ENCODE assay signal across 22 cellular contexts in the genomic region with DNA sequence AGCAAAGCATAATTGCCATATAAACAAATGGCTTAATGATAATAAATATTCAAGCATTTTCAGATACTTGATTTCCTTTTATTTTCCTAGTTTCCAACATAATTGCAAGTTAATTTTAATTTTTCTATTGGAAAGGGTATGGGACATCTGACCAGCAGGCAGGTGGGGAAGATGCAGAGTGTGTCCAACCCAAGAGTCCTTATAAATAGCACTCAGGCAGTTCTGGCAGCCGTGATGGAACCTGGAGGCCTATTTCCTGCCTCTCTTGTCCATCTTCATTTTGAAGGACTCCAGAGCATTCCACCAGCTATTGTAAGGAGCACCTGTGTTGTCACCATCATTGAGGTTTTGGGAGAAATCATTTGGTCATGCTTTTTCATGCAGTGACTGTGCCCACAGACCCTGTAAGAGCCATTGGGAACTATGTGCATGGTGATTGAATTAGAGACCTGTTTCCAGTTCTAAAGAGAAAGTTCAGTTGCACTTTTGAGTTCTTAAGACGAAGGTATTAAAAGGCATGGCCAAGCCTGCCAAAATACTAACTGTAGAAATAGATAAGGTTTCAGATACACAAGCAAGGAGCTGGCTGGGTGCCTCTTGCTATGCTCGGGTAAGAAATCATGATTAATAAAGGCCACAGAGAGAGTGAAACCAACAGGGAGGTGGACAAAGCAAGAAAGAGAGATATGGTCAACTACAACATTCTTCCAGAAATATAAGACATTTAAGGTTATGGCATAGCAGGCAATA.
DNase-seq lines count a peak whose midpoint lies in the region; ATAC-seq, FAIRE-seq and TF ChIP-seq lines count a peak whose summit lies in the region.
"Had no signal": no experiment of that assay in that cellular context is flagged by ENCODE, and none has a peak within 500 bp of the region (broad histone marks: within the 10 kb centered on the region; RNA-seq: fewer than 3 reads in every experiment).

No MANE protein-coding gene starts in this region.

- CTCF ChIA-PET in A673 (lab: Charles Lee), result no interaction called here
- CTCF ChIA-PET in CD8-positive, alpha-beta memory T cell (lab: Charles Lee), result no interaction called here

- H3K9me3 Mint-ChIP-seq in CD8-positive, alpha-beta memory T cell, result no peaks in the 10 kb centered on the region
- H3K9me3 Mint-ChIP-seq: activated B cell treated with CpG ODN at 0.5 μM for 24 hours; activated CD4-positive, alpha-beta memory T cell treated with anti-CD3 and anti-CD28 coated beads, Interleukin-2, amount 10 ng/mL, durations not matched to agents 7 days and 5 days; CD4-positive, alpha-beta memory T cell; naive B cell had no signal

- H3K9me3 ChIP-seq in A673 (ENCODE audit: low read depth, low read length, poor library complexity, severe bottlenecking) (no peaks in the 10 kb centered on the region), kidney (ENCODE audit: control insufficient read depth in 1 of 2, low read length in 2 of 2) (no peaks in the 10 kb centered on the region)
- no peaks in the 10 kb centered on the region for H3K9me3 ChIP-seq in CD8-positive, alpha-beta memory T cell (ENCODE audit: low read length)
- H3K9me3 ChIP-seq: gastroesophageal sphincter had no signal

- H3K4me1 ChIP-seq in A673 (ENCODE audit: insufficient read depth, low read length, poor library complexity, severe bottlenecking) (peaks cover 62% of the 10 kb centered on the region), kidney (ENCODE audit: control insufficient read depth in 1 of 2, insufficient read depth in 1 of 2, low read depth in 1 of 2, low read length in 2 of 2) (peaks cover 6 to 21% of the 10 kb centered on the region in 2 donors)
- no peaks in the 10 kb centered on the region for H3K4me1 ChIP-seq in CD8-positive, alpha-beta memory T cell (ENCODE audit: insufficient read depth, low read length)

- no peak for ATAC-seq in HG03442 (IDR thresholded peaks at IDR 0.05; ENCODE audit: unreplicated experiment)
- ATAC-seq: gastroesophageal sphincter, T-helper 17 cell had no signal

- H3K27ac ChIP-seq in A673 (ENCODE audit: low read depth, low read length, poor library complexity, severe bottlenecking), result peak overlapping the region; percentile 90
- peak overlapping the region; percentile 66 to 75 for H3K27ac ChIP-seq in kidney (ENCODE audit: low read depth in 2 of 2, low read length in 2 of 2)
- H3K27ac ChIP-seq in CD8-positive, alpha-beta memory T cell (ENCODE audit: low read depth, low read length), result no peak overlapping the region
- H3K27ac ChIP-seq: gastroesophageal sphincter, parathyroid adenoma had no signal

- no TSS peak for BruUV-seq in A673 (replicated peaks; lab: Mats Ljungman, UMichigan)

- H3K27ac Mint-ChIP-seq in CD8-positive, alpha-beta memory T cell, result peak overlapping the region in 1 of 8 donors; percentile 0
- H3K27ac Mint-ChIP-seq: activated B cell treated with CpG ODN at 0.5 μM for 24 hours; activated CD4-positive, alpha-beta memory T cell treated with anti-CD3 and anti-CD28 coated beads, Interleukin-2, amount 10 ng/mL, durations not matched to agents 7 days and 5 days; CD4-positive, alpha-beta memory T cell; naive B cell; T-helper 17 cell had no signal

- H3K36me3 Mint-ChIP-seq in CD8-positive, alpha-beta memory T cell, result no peaks in the 10 kb centered on the region
- H3K36me3 Mint-ChIP-seq: CD4-positive, alpha-beta memory T cell; naive B cell had no signal

- H3K27me3 ChIP-seq in A673 (replicated peaks; ENCODE audit: insufficient read depth, low read depth, low read length, poor library complexity), result no peaks in the 10 kb centered on the region
- no peaks in the 10 kb centered on the region for H3K27me3 ChIP-seq in CD8-positive, alpha-beta memory T cell (ENCODE audit: insufficient read depth, low read length, poor library complexity, severe bottlenecking)
- H3K27me3 ChIP-seq: gastroesophageal sphincter had no signal

- H3K4me3 Mint-ChIP-seq in CD8-positive, alpha-beta memory T cell, result no peak overlapping the region
- H3K4me3 Mint-ChIP-seq: activated B cell treated with CpG ODN at 0.5 μM for 24 hours; activated CD4-positive, alpha-beta memory T cell treated with anti-CD3 and anti-CD28 coated beads, Interleukin-2, amount 10 ng/mL, durations not matched to agents 7 days and 5 days; CD4-positive, alpha-beta memory T cell; naive B cell; T-helper 17 cell had no signal

- H3K4me3 ChIP-seq in A673 (ENCODE audit: low read depth, low read length, poor library complexity, severe bottlenecking), result no peak overlapping the region
- peak overlapping the region; percentile 36 for H3K4me3 ChIP-seq in LNCaP clone FGC (ENCODE audit: low read depth, low read length)
- H3K4me3 ChIP-seq in kidney (ENCODE audit: low read length in 2 of 2), result peak overlapping the region in 1 of 2 donors; percentile 4
- H3K4me3 ChIP-seq in CD8-positive, alpha-beta memory T cell (ENCODE audit: low read length), result no peak overlapping the region
- H3K4me3 ChIP-seq: gastroesophageal sphincter had no signal

- H3K36me3 ChIP-seq in A673 (ENCODE audit: insufficient read depth, low read length, poor library complexity, severe bottlenecking) (no peaks in the 10 kb centered on the region), kidney (ENCODE audit: control insufficient read depth in 1 of 2, insufficient read depth in 2 of 2, low read length in 2 of 2) (no peaks in the 10 kb centered on the region)
- no peaks in the 10 kb centered on the region for H3K36me3 ChIP-seq in CD8-positive, alpha-beta memory T cell (ENCODE audit: insufficient read depth, low read length)
- H3K36me3 ChIP-seq: gastroesophageal sphincter had no signal

- peaks cover 14 to 38% of the 10 kb centered on the region in 2 donors for H3K27me3 Mint-ChIP-seq in CD8-positive, alpha-beta memory T cell

- no peaks in the 10 kb centered on the region for H3K4me1 Mint-ChIP-seq in CD8-positive, alpha-beta memory T cell
- H3K4me1 Mint-ChIP-seq: activated B cell treated with CpG ODN at 0.5 μM for 24 hours; activated CD4-positive, alpha-beta memory T cell treated with anti-CD3 and anti-CD28 coated beads, Interleukin-2, amount 10 ng/mL, durations not matched to agents 7 days and 5 days; CD4-positive, alpha-beta memory T cell; naive B cell had no signal

- peak overlapping the region in 1 of 2 donors; percentile 36 for H3K9ac ChIP-seq in kidney (ENCODE audit: low read length in 2 of 2)
- H3K9ac ChIP-seq: parathyroid adenoma had no signal

- no peak for DNase-seq in A673 (ENCODE audit: low spot score)
- no peak for DNase-seq in LNCaP clone FGC (ENCODE audit: low read depth)
- peak; percentile 29 for DNase-seq in astrocyte of the hippocampus (ENCODE audit: low read depth, low spot score)
- DNase-seq in kidney, result no peak
- no peak for DNase-seq in NCI-H1417 (lab: John Stamatoyannopoulos, UW)
- DNase-seq in stimulated activated CD4-positive, alpha-beta T cell treated with anti-CD3 and anti-CD28 coated beads, Interleukin-4, amount 100 ng/mL, for 24 hours, result no peak
- DNase-seq in CD8-positive, alpha-beta memory T cell, result no peak
- DNase-seq: activated B cell treated with CpG ODN at 0.5 μM for 24 hours; activated CD4-positive, alpha-beta memory T cell treated with anti-CD3 and anti-CD28 coated beads, Interleukin-2, amount 10 ng/mL, durations not matched to agents 7 days and 5 days; activated naive CD4-positive, alpha-beta T cell; CD4-positive, alpha-beta memory T cell; cortex of kidney; DND-41; naive B cell; SIG-M5; stimulated activated CD4-positive, alpha-beta T cell treated with anti-CD3 and anti-CD28 coated beads, Interleukin-1b, Interleukin-23, amount 100 ng/mL, for 48 hours; stimulated activated naive CD4-positive, alpha-beta T cell treated with Interleukin-2 at 50 U/mL for 16 hours; T-helper 17 cell; trophoblast cell had no signal

- intact Hi-C loops in A673 (cut with micrococcal nuclease; ENCODE audit: unreplicated experiment) (no loop called here), kidney (cut with DNase I) (no loop called here)

- POLR2A ChIA-PET in A673 (lab: Charles Lee; ENCODE audit: low non-redundant PET), result no interaction called here
- POLR2A ChIA-PET in CD8-positive, alpha-beta memory T cell (lab: Charles Lee), result no interaction called here

- FAIRE-seq in kidney (lab: Jason Lieb, UNC), result no peak

- TF ChIP-seq CTCF in A673 (conservative IDR thresholded peaks at IDR 0.05; ENCODE audit: low read depth, low read length), result no peak
- TF ChIP-seq CTCF in LNCaP clone FGC (IDR thresholded peaks at IDR 0.05; ENCODE audit: control insufficient read depth, extremely low read depth, insufficient read depth), result no peak
- no peak for TF ChIP-seq CTCF in kidney (IDR thresholded peaks at IDR 0.05; ENCODE audit: borderline replicate concordance, extremely low read depth, insufficient read depth)
